Comparison of ENCODE assay signal across 17 cellular contexts in the genomic region with DNA sequence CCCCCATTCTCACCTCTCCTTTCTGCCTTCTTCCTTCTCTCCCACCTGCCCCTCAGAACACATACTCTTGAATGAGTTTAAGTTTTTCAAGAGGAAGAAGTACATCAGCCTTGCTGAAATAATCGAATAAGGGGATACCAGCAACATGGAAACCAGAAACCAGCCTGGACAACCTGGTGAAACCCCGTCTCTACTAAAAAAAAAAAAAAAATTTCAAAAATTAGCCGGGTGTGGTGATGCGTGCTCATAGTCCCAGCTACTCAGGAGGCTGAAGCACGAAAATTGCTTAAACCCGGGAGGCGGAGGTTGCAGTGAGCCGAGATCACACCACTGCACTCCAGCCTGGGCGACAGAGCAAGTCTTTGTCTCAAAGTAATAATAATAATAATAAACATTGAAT.
DNase-seq lines count a peak whose midpoint lies in the region; ATAC-seq and TF ChIP-seq lines count a peak whose summit lies in the region.
"Had no signal": no experiment of that assay in that cellular context is flagged by ENCODE, and none has a peak within 500 bp of the region (broad histone marks: within the 10 kb centered on the region; RNA-seq: fewer than 3 reads in every experiment).

No MANE protein-coding gene starts in this region.

- no peaks in the 10 kb centered on the region for H3K9me3 ChIP-seq in OCI-LY3 (ENCODE audit: insufficient read depth, low read length)
- H3K9me3 ChIP-seq: A549, HAP-1 had no signal

- H3K4me2 ChIP-seq in GM23338, result 0 out of 2 replicates have a peak overlapping the region, but pooled peaks have one; percentile 8
- peak overlapping the region; percentile 71 for H3K4me2 ChIP-seq in OCI-LY3 (ENCODE audit: low read length)
- H3K4me2 ChIP-seq: A549 had no signal

- H3K9me2 ChIP-seq in GM23338 (ENCODE audit: insufficient read depth), result no peaks in the 10 kb centered on the region

- H3K9ac ChIP-seq in OCI-LY3 (ENCODE audit: low read length), result peak overlapping the region; percentile 65

- H3K36me3 Mint-ChIP-seq in GM23338 (ENCODE audit: low read depth), result no peaks in the 10 kb centered on the region
- peaks cover 19% of the 10 kb centered on the region for H3K36me3 Mint-ChIP-seq in stimulated activated memory B cell treated with anti-CD40 and anti-IgM and Interleukin-4, amounts not matched to agents 10 μg/mL and 1 μg/mL and 100 μg/mL, for 72 hours

- no peaks in the 10 kb centered on the region for H3F3A ChIP-seq in GM23338 (replicated peaks; ENCODE audit: low read depth)

- H3K4me1 ChIP-seq in GM23338 (ENCODE audit: insufficient read depth) (peaks cover 25% of the 10 kb centered on the region), OCI-LY3 (ENCODE audit: low read length) (peaks cover 71% of the 10 kb centered on the region)
- H3K4me1 ChIP-seq: A549 had no signal

- no peaks in the 10 kb centered on the region for H3K79me2 ChIP-seq in GM23338 (replicated peaks; ENCODE audit: insufficient read depth)
- H3K79me2 ChIP-seq in OCI-LY3 (ENCODE audit: low read length), result no peaks in the 10 kb centered on the region

- H4K20me1 ChIP-seq in GM23338 (replicated peaks; ENCODE audit: insufficient read depth) (no peaks in the 10 kb centered on the region), OCI-LY3 (ENCODE audit: insufficient read depth, low read length) (no peaks in the 10 kb centered on the region)

- no peak overlapping the region for H3K27ac Mint-ChIP-seq in GM23338
- H3K27ac Mint-ChIP-seq in stimulated activated memory B cell treated with anti-CD40 and anti-IgM and Interleukin-4, amounts not matched to agents 10 μg/mL and 1 μg/mL and 100 μg/mL, for 72 hours, result peak overlapping the region; percentile 92
- H3K27ac Mint-ChIP-seq: T-helper 2 cell treated with Interferon-gamma antibody and Interleukin-4, amounts not matched to agents 5 μg/mL and 100 μg/mL, for 36 hours had no signal

- ATAC-seq in GM23338, result no peak
- ATAC-seq in stimulated activated memory B cell treated with anti-CD40 and anti-IgM and Interleukin-4, amounts not matched to agents 10 μg/mL and 1 μg/mL and 100 μg/mL, for 72 hours, result peak; percentile 3
- no peak for ATAC-seq in GM21528 (IDR thresholded peaks at IDR 0.05; ENCODE audit: low FRiP score, unreplicated experiment)
- ATAC-seq: A549 had no signal

- no peak for DNase-seq in GM06990 (ENCODE audit: extremely low read depth, insufficient read length)
- DNase-seq in GM23338 (ENCODE audit: low spot score), result no peak
- DNase-seq in NCI-H2107 (lab: John Stamatoyannopoulos, UW), result no peak
- DNase-seq in cerebellar nuclear complex (lab: John Stamatoyannopoulos, UW), result no peak
- no peak for DNase-seq in SW480 (ENCODE audit: low spot score)
- DNase-seq: C1 segment of cervical spinal cord, MV-4-11, NCI-H1417, NCI-H187, NCI-H226, NCI-H524 had no signal

- H3K36me3 ChIP-seq in GM06990 (ENCODE audit: control insufficient read depth, insufficient read depth, low read length) (peaks cover 6% of the 10 kb centered on the region), GM23338 (ENCODE audit: insufficient read depth) (no peaks in the 10 kb centered on the region), OCI-LY3 (replicated peaks; ENCODE audit: low read depth, low read length) (peaks cover 4% of the 10 kb centered on the region)
- H3K36me3 ChIP-seq: HAP-1 had no signal

- peaks cover 15% of the 10 kb centered on the region; the same call in 1 of the 3 replicates for H3K9me3 Mint-ChIP-seq in GM23338
- no peaks in the 10 kb centered on the region for H3K9me3 Mint-ChIP-seq in stimulated activated memory B cell treated with anti-CD40 and anti-IgM and Interleukin-4, amounts not matched to agents 10 μg/mL and 1 μg/mL and 100 μg/mL, for 72 hours
- H3K9me3 Mint-ChIP-seq: T-helper 2 cell treated with Interferon-gamma antibody and Interleukin-4, amounts not matched to agents 5 μg/mL and 100 μg/mL, for 36 hours had no signal

- peaks cover 45% of the 10 kb centered on the region for H3K4me1 Mint-ChIP-seq in GM23338
- peaks cover 73% of the 10 kb centered on the region for H3K4me1 Mint-ChIP-seq in stimulated activated memory B cell treated with anti-CD40 and anti-IgM and Interleukin-4, amounts not matched to agents 10 μg/mL and 1 μg/mL and 100 μg/mL, for 72 hours

- H3K4me3 ChIP-seq in GM06990 (replicated peaks; ENCODE audit: low read depth, low read length) (peak overlapping the region; percentile 39), GM23338 (no peak overlapping the region), OCI-LY3 (ENCODE audit: low read length) (peak overlapping the region; percentile 49)
- H3K4me3 ChIP-seq: A549, HAP-1 had no signal

- no peak for TF ChIP-seq CTCF in GM06990 (IDR thresholded peaks at IDR 0.05; ENCODE audit: insufficient read depth, low read length, poor library complexity, severe bottlenecking)
- no peak for TF ChIP-seq CTCF in GM23338 (conservative IDR thresholded peaks at IDR 0.05; ENCODE audit: low read depth in 2 of 2)
- TF ChIP-seq CTCF in OCI-LY3 (IDR thresholded peaks at IDR 0.05; ENCODE audit: low read depth, low read length), result no peak

- no peak overlapping the region for H3K27ac ChIP-seq in GM23338 (ENCODE audit: low read depth)
- peak overlapping the region; percentile 93 for H3K27ac ChIP-seq in OCI-LY3 (ENCODE audit: low read length)
- H3K27ac ChIP-seq: A549 had no signal

- H3K4me3 Mint-ChIP-seq in GM23338, result no peak overlapping the region
- peak overlapping the region; percentile 69 for H3K4me3 Mint-ChIP-seq in stimulated activated memory B cell treated with anti-CD40 and anti-IgM and Interleukin-4, amounts not matched to agents 10 μg/mL and 1 μg/mL and 100 μg/mL, for 72 hours
- H3K4me3 Mint-ChIP-seq: T-helper 2 cell treated with Interferon-gamma antibody and Interleukin-4, amounts not matched to agents 5 μg/mL and 100 μg/mL, for 36 hours had no signal

- H2AFZ ChIP-seq in GM23338 (peak overlapping the region; percentile 19; the same call in 1 of the 2 replicates), OCI-LY3 (ENCODE audit: low read depth, low read length) (no peak overlapping the region)

- H3K27me3 Mint-ChIP-seq in GM23338 (ENCODE audit: insufficient read depth, low read depth, poor library complexity), result peaks cover 9% of the 10 kb centered on the region
- H3K27me3 Mint-ChIP-seq in stimulated activated memory B cell treated with anti-CD40 and anti-IgM and Interleukin-4, amounts not matched to agents 10 μg/mL and 1 μg/mL and 100 μg/mL, for 72 hours, result no peaks in the 10 kb centered on the region

- H3K27me3 ChIP-seq in GM06990 (replicated peaks; ENCODE audit: control insufficient read depth, insufficient read depth, low read length), result no peaks in the 10 kb centered on the region
- H3K27me3 ChIP-seq in GM23338 (ENCODE audit: insufficient read depth), result no peaks in the 10 kb centered on the region
- no peaks in the 10 kb centered on the region for H3K27me3 ChIP-seq in OCI-LY3 (ENCODE audit: low read depth, low read length)

TF ChIP-seq in GM23338, 12 proteins besides CTCF, POLR2A, EP300 and RAD21 (continues in another document):
- TF ChIP-seq CREB1 (CRISPR knock-in tag; IDR thresholded peaks at IDR 0.05; ENCODE audit: low read depth), result no peak
- no peak for TF ChIP-seq STAT1 (IDR thresholded peaks at IDR 0.05; ENCODE audit: unreplicated experiment)
- no peak for TF ChIP-seq NANOG (IDR thresholded peaks at IDR 0.05; ENCODE audit: borderline replicate concordance)
- TF ChIP-seq EZH2 (IDR thresholded peaks at IDR 0.05; ENCODE audit: low read depth, unreplicated experiment), result no peak
- no peak for TF ChIP-seq ZNF331 (CRISPR knock-in tag; IDR thresholded peaks at IDR 0.05; ENCODE audit: low read depth)
- TF ChIP-seq, protein P1, sequence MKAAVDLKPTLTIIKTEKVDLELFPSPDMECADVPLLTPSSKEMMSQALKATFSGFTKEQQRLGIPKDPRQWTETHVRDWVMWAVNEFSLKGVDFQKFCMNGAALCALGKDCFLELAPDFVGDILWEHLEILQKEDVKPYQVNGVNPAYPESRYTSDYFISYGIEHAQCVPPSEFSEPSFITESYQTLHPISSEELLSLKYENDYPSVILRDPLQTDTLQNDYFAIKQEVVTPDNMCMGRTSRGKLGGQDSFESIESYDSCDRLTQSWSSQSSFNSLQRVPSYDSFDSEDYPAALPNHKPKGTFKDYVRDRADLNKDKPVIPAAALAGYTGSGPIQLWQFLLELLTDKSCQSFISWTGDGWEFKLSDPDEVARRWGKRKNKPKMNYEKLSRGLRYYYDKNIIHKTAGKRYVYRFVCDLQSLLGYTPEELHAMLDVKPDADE (IDR thresholded peaks at IDR 0.05), result no peak
- no peak for TF ChIP-seq EZH2phosphoT487 (IDR thresholded peaks at IDR 0.05; ENCODE audit: unreplicated experiment)
- no peak for TF ChIP-seq POLR2AphosphoS5 (IDR thresholded peaks at IDR 0.05; ENCODE audit: low read depth)
- TF ChIP-seq, protein P2, sequence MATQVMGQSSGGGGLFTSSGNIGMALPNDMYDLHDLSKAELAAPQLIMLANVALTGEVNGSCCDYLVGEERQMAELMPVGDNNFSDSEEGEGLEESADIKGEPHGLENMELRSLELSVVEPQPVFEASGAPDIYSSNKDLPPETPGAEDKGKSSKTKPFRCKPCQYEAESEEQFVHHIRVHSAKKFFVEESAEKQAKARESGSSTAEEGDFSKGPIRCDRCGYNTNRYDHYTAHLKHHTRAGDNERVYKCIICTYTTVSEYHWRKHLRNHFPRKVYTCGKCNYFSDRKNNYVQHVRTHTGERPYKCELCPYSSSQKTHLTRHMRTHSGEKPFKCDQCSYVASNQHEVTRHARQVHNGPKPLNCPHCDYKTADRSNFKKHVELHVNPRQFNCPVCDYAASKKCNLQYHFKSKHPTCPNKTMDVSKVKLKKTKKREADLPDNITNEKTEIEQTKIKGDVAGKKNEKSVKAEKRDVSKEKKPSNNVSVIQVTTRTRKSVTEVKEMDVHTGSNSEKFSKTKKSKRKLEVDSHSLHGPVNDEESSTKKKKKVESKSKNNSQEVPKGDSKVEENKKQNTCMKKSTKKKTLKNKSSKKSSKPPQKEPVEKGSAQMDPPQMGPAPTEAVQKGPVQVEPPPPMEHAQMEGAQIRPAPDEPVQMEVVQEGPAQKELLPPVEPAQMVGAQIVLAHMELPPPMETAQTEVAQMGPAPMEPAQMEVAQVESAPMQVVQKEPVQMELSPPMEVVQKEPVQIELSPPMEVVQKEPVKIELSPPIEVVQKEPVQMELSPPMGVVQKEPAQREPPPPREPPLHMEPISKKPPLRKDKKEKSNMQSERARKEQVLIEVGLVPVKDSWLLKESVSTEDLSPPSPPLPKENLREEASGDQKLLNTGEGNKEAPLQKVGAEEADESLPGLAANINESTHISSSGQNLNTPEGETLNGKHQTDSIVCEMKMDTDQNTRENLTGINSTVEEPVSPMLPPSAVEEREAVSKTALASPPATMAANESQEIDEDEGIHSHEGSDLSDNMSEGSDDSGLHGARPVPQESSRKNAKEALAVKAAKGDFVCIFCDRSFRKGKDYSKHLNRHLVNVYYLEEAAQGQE (IDR thresholded peaks at IDR 0.05; ENCODE audit: unreplicated experiment), result no peak
- TF ChIP-seq ZNF114 (CRISPR knock-in tag; IDR thresholded peaks at IDR 0.05), result no peak
